Comparison of ENCODE assay signal across 13 cellular contexts in genomic region chr10:90788987-90789386, GRCh38.
DNase-seq lines count a peak whose midpoint lies in the region; ATAC-seq and TF ChIP-seq lines count a peak whose summit lies in the region.
"Had no signal": no experiment of that assay in that cellular context is flagged by ENCODE, and none has a peak within 500 bp of the region (broad histone marks: within the 10 kb centered on the region; RNA-seq: fewer than 3 reads in every experiment).

No MANE protein-coding gene starts in this region.

- peak; percentile 82 for ATAC-seq in GM19351 (IDR thresholded peaks at IDR 0.05; ENCODE audit: unreplicated experiment)
- peak; percentile 61 for ATAC-seq in HG02981 (IDR thresholded peaks at IDR 0.05; ENCODE audit: unreplicated experiment)
- no peak for ATAC-seq in mucosa of descending colon
- ATAC-seq: activated CD8-positive, alpha-beta T cell treated with anti-CD3 and anti-CD28 coated beads for 36 hours; T-helper 17 cell had no signal

- intact Hi-C loops in stomach (cut with DNase I; ENCODE audit: low total_unique reads) = loop anchor here (10.0 kb wide), 1 partner anchor 994 kb away; no protein-coding TSS in a partner anchor
- intact Hi-C loops in mucosa of descending colon (cut with DNase I, micrococcal nuclease) = no loop called here

- TF ChIP-seq POLR2A in stomach (IDR thresholded peaks at IDR 0.05) = no peak

- no peaks in the 10 kb centered on the region for H3K36me3 ChIP-seq in GM06990 (ENCODE audit: control insufficient read depth, insufficient read depth, low read length)
- H3K36me3 ChIP-seq in stomach = no peaks in the 10 kb centered on the region
- no peaks in the 10 kb centered on the region for H3K36me3 ChIP-seq in mucosa of descending colon (ENCODE audit: low read depth)
- H3K36me3 ChIP-seq: right atrium auricular region, tibial nerve had no signal

- no peaks in the 10 kb centered on the region for H3K4me1 ChIP-seq in stomach
- H3K4me1 ChIP-seq in mucosa of descending colon (ENCODE audit: low read depth) = no peaks in the 10 kb centered on the region
- H3K4me1 ChIP-seq: right atrium auricular region, tibial nerve had no signal

- no peak for TF ChIP-seq EP300 in stomach (IDR thresholded peaks at IDR 0.05)

- TF ChIP-seq CTCF in GM06990 (IDR thresholded peaks at IDR 0.05; ENCODE audit: insufficient read depth, low read length, poor library complexity, severe bottlenecking) (no peak), stomach (IDR thresholded peaks at IDR 0.05) (no peak), mucosa of descending colon (IDR thresholded peaks at IDR 0.05) (no peak)

- H3K4me3 ChIP-seq in GM06990 (replicated peaks; ENCODE audit: low read depth, low read length) (no peak overlapping the region), stomach (no peak overlapping the region), mucosa of descending colon (no peak overlapping the region)
- H3K4me3 ChIP-seq: right atrium auricular region, tibial nerve had no signal

- H3K27me3 ChIP-seq in GM06990 (replicated peaks; ENCODE audit: control insufficient read depth, insufficient read depth, low read length) (no peaks in the 10 kb centered on the region; the same call in 1 of the 2 replicates), stomach (no peaks in the 10 kb centered on the region)
- H3K27me3 ChIP-seq: right atrium auricular region, tibial nerve had no signal

- DNase-seq in GM06990 (ENCODE audit: extremely low read depth, insufficient read length) (peak; percentile 38), Kasumi-1 (lab: John Stamatoyannopoulos, UW) (peak; percentile 34 to 51), stomach (no peak), putamen (ENCODE audit: low spot score) (no peak), mucosa of descending colon (no peak), NCI-H187 treated with DMSO at 0.1 percent for 48 hours (lab: John Stamatoyannopoulos, UW) (no peak)
- DNase-seq: activated CD8-positive, alpha-beta T cell treated with anti-CD3 and anti-CD28 coated beads for 36 hours; DND-41; T-helper 17 cell had no signal

- WGBS in stomach, 5 donors = 55 to 65% (median 60%) methylated on average over 3 of the region's 3 CpGs

- H3K9me3 ChIP-seq in stomach = no peaks in the 10 kb centered on the region
- no peaks in the 10 kb centered on the region for H3K9me3 ChIP-seq in mucosa of descending colon
- H3K9me3 ChIP-seq: right atrium auricular region, tibial nerve had no signal

- no peak overlapping the region for H3K27ac ChIP-seq in stomach
- H3K27ac ChIP-seq: right atrium auricular region, tibial nerve had no signal

Comparison
In these comparisons a context has a peak if more than half of its experiments do, and no peak if none do; other contexts are left out.
1. DNase-seq: peak in GM06990 (single experiment) and Kasumi-1 (2 of 2); none in stomach (single experiment), putamen (single experiment), mucosa of descending colon (0 of 3) and NCI-H187 treated with DMSO at 0.1 percent for 48 hours (single experiment).